1 cellular context compared by ENCODE assay signal in the genomic region with DNA sequence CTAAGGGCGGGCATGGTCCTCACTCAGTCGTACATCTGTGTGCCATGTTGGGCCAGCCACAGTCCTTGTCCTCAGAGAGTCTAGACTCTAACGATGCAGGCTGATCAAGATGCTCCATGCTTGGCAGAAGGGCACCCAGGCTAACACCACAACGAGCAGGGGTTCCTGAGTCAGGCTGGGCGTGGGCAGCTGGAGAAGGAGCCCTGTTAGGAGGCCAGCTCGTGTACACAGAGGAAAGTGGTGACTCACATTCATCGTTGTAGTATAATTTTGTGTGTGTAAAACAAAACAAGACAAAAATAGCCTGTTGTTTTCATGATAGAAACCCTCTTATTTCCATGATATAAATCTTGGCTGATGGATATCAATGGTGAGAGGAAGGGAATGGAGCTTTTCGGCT.
TF ChIP-seq lines count a peak whose summit lies in the region.

No MANE protein-coding gene starts in this region.

TF ChIP-seq in GM23338, 12 proteins besides CTCF, POLR2A, EP300 and RAD21 (continued from another document):
- TF ChIP-seq, protein P1, sequence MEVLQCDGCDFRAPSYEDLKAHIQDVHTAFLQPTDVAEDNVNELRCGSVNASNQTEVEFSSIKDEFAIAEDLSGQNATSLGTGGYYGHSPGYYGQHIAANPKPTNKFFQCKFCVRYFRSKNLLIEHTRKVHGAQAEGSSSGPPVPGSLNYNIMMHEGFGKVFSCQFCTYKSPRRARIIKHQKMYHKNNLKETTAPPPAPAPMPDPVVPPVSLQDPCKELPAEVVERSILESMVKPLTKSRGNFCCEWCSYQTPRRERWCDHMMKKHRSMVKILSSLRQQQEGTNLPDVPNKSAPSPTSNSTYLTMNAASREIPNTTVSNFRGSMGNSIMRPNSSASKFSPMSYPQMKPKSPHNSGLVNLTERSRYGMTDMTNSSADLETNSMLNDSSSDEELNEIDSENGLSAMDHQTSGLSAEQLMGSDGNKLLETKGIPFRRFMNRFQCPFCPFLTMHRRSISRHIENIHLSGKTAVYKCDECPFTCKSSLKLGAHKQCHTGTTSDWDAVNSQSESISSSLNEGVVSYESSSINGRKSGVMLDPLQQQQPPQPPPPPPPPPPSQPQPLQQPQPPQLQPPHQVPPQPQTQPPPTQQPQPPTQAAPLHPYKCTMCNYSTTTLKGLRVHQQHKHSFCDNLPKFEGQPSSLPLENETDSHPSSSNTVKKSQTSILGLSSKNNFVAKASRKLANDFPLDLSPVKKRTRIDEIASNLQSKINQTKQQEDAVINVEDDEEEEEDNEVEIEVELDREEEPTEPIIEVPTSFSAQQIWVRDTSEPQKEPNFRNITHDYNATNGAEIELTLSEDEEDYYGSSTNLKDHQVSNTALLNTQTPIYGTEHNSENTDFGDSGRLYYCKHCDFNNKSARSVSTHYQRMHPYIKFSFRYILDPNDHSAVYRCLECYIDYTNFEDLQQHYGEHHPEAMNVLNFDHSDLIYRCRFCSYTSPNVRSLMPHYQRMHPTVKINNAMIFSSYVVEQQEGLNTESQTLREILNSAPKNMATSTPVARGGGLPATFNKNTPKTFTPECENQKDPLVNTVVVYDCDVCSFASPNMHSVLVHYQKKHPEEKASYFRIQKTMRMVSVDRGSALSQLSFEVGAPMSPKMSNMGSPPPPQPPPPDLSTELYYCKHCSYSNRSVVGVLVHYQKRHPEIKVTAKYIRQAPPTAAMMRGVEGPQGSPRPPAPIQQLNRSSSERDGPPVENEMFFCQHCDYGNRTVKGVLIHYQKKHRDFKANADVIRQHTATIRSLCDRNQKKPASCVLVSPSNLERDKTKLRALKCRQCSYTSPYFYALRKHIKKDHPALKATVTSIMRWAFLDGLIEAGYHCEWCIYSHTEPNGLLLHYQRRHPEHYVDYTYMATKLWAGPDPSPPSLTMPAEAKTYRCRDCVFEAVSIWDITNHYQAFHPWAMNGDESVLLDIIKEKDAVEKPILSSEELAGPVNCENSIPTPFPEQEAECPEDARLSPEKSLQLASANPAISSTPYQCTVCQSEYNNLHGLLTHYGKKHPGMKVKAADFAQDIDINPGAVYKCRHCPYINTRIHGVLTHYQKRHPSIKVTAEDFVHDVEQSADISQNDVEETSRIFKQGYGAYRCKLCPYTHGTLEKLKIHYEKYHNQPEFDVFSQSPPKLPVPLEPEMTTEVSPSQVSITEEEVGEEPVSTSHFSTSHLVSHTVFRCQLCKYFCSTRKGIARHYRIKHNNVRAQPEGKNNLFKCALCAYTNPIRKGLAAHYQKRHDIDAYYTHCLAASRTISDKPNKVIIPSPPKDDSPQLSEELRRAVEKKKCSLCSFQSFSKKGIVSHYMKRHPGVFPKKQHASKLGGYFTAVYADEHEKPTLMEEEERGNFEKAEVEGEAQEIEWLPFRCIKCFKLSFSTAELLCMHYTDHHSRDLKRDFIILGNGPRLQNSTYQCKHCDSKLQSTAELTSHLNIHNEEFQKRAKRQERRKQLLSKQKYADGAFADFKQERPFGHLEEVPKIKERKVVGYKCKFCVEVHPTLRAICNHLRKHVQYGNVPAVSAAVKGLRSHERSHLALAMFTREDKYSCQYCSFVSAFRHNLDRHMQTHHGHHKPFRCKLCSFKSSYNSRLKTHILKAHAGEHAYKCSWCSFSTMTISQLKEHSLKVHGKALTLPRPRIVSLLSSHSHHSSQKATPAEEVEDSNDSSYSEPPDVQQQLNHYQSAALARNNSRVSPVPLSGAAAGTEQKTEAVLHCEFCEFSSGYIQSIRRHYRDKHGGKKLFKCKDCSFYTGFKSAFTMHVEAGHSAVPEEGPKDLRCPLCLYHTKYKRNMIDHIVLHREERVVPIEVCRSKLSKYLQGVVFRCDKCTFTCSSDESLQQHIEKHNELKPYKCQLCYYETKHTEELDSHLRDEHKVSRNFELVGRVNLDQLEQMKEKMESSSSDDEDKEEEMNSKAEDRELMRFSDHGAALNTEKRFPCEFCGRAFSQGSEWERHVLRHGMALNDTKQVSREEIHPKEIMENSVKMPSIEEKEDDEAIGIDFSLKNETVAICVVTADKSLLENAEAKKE (CRISPR knock-in tag; IDR thresholded peaks at IDR 0.05) = no peak
- TF ChIP-seq ETS1 (IDR thresholded peaks at IDR 0.05) = no peak
- TF ChIP-seq JUNB (IDR thresholded peaks at IDR 0.05; ENCODE audit: unreplicated experiment) = no peak
- TF ChIP-seq ZNF331 (CRISPR knock-in tag; IDR thresholded peaks at IDR 0.05; ENCODE audit: low read depth) = no peak
- TF ChIP-seq EZH2phosphoT487 (IDR thresholded peaks at IDR 0.05; ENCODE audit: unreplicated experiment) = no peak
- TF ChIP-seq NANOG (IDR thresholded peaks at IDR 0.05; ENCODE audit: borderline replicate concordance) = no peak
